Comparison of ENCODE assay signal across 10 cellular contexts in genomic region chr10:49183596-49184542, GRCh38. TPM values are rescaled to one million over a fixed set of nuclear protein-coding genes. Genes with fewer than 3 reads are reported as not detected.
A peak's percentile ranks its signal among the peaks of the same experiment; 100 is the strongest.
DNase-seq lines count a peak whose midpoint lies in the region; ATAC-seq and TF ChIP-seq lines count a peak whose summit lies in the region.
"Had no signal": no experiment of that assay in that cellular context is flagged by ENCODE, and none has a peak within 500 bp of the region (broad histone marks: within the 10 kb centered on the region; RNA-seq: fewer than 3 reads in every experiment).

No MANE protein-coding gene starts in this region.

- H3K4me3 Mint-ChIP-seq in T-cell, result peak overlapping the region; percentile 11 to 72 (median 56)

- no peak for TF ChIP-seq EP300 in stomach (IDR thresholded peaks at IDR 0.05)

- CTCF ChIA-PET in T-cell (lab: Charles Lee), result no interaction called here

- DNase-seq in stimulated activated CD4-positive, alpha-beta T cell treated with anti-CD3 and anti-CD28 coated beads, Interleukin-15, amount 100 ng/mL, for 24 hours, result peak; percentile 47
- no peak for DNase-seq in stimulated activated CD4-positive, alpha-beta T cell treated with anti-CD3 and anti-CD28 coated beads, Interleukin-4, amount 100 ng/mL, for 1 hour
- DNase-seq in T-cell (no peak), ecto neural progenitor cell (ENCODE audit: low spot score) (peak; percentile 13), stomach (peak; percentile 18), NCI-H2029 (lab: John Stamatoyannopoulos, UW) (no peak), nucleus accumbens (lab: John Stamatoyannopoulos, UW) (no peak), SHP77 treated with DMSO at 0.1 percent for 48 hours (lab: John Stamatoyannopoulos, UW) (no peak)
- DNase-seq: transverse colon had no signal

- no peak overlapping the region for H3K4me3 ChIP-seq in stomach
- H3K4me3 ChIP-seq: transverse colon had no signal

- no peaks in the 10 kb centered on the region for H3K36me3 Mint-ChIP-seq in T-cell

- 56 to 72% (median 69%) methylated on average over 5 of the region's 5 CpGs for WGBS in stomach, 5 donors

- peaks cover 0 to 31% (median 12%) of the 10 kb centered on the region in 4 donors for H3K4me1 ChIP-seq in stomach

- H3K27ac ChIP-seq in stomach, result peak overlapping the region in 1 of 5 donors; percentile 18

- intact Hi-C loops in stomach (cut with DNase I; ENCODE audit: low total_unique reads), result no loop called here

- H3K9me3 Mint-ChIP-seq in T-cell, result no peaks in the 10 kb centered on the region

- peaks cover 15 to 79% (median 41%) of the 10 kb centered on the region in 3 donors for H3K4me1 Mint-ChIP-seq in T-cell

- peak in 3 of 4 experiments; percentile 32 to 53 (median 44) for ATAC-seq in T-cell (replicated peaks in 1 of 4)

- H3K27me3 Mint-ChIP-seq in T-cell, result peaks cover 0 to 4% of the 10 kb centered on the region in 2 donors

- H3K9me3 ChIP-seq in stomach, result no peaks in the 10 kb centered on the region
- H3K9me3 ChIP-seq: transverse colon had no signal

- no peak for TF ChIP-seq CTCF in stomach (IDR thresholded peaks at IDR 0.05)

- peak overlapping the region; percentile 82 to 85 for H3K27ac Mint-ChIP-seq in T-cell

- TF ChIP-seq POLR2A in stomach (IDR thresholded peaks at IDR 0.05), result no peak

- POLR2A ChIA-PET in T-cell (lab: Charles Lee), result no interaction called here

- no peaks in the 10 kb centered on the region for H3K36me3 ChIP-seq in stomach
- H3K36me3 ChIP-seq: transverse colon had no signal

- H3K27me3 ChIP-seq in stomach, result no peaks in the 10 kb centered on the region
- H3K27me3 ChIP-seq: transverse colon had no signal

RNA-seq across cellular contexts. Expression of gene TMEM273, which starts 4.3 kb away (rescaled TPM):
- 10 to 100 TPM in 4 of 5 donors, 1 to 10 TPM in 1; 8.4 to 22.9 (median 15.6) TPM for total RNA-seq in T-cell
- 10 to 100 TPM in 1 of 5 donors, 1 to 10 TPM in 3, under 1 TPM in 1; 0.89 to 72.9 (median 2.9) TPM for total RNA-seq in stomach
- polyA plus RNA-seq in stomach, result 1 to 10 TPM; 6.3 to 9.3 (median 6.5) TPM

RNA-seq across cellular contexts. Expression of gene FAM170B, which starts 50.0 kb away (rescaled TPM):
- total RNA-seq in T-cell (under 1 TPM in 1 of 5 donors, not detected in 4; 0.16 TPM), stomach (not detected)
- polyA plus RNA-seq in stomach, result not detected
- total RNA-seq: cerebellum, transverse colon had no signal

Comparison
In these comparisons a context has a peak if more than half of its experiments do, and no peak if none do; other contexts are left out.
1. DNase-seq: peak in stimulated activated CD4-positive, alpha-beta T cell treated with anti-CD3 and anti-CD28 coated beads, Interleukin-15, amount 100 ng/mL, for 24 hours (single experiment), ecto neural progenitor cell (single experiment) and stomach (single experiment); none in stimulated activated CD4-positive, alpha-beta T cell treated with anti-CD3 and anti-CD28 coated beads, Interleukin-4, amount 100 ng/mL, for 1 hour (single experiment), T-cell (0 of 34), NCI-H2029 (single experiment), nucleus accumbens (0 of 56) and SHP77 treated with DMSO at 0.1 percent for 48 hours (single experiment).